Comparison of ENCODE assay signal across 1 cellular context in genomic region chr12:90253142-90253541, GRCh38.
TF ChIP-seq lines count a peak whose summit lies in the region.

No MANE protein-coding gene starts in this region.

TF ChIP-seq in HCT116, 20 proteins besides CTCF, POLR2A, EP300 and RAD21 (continued from another document):
- TF ChIP-seq, protein P1, sequence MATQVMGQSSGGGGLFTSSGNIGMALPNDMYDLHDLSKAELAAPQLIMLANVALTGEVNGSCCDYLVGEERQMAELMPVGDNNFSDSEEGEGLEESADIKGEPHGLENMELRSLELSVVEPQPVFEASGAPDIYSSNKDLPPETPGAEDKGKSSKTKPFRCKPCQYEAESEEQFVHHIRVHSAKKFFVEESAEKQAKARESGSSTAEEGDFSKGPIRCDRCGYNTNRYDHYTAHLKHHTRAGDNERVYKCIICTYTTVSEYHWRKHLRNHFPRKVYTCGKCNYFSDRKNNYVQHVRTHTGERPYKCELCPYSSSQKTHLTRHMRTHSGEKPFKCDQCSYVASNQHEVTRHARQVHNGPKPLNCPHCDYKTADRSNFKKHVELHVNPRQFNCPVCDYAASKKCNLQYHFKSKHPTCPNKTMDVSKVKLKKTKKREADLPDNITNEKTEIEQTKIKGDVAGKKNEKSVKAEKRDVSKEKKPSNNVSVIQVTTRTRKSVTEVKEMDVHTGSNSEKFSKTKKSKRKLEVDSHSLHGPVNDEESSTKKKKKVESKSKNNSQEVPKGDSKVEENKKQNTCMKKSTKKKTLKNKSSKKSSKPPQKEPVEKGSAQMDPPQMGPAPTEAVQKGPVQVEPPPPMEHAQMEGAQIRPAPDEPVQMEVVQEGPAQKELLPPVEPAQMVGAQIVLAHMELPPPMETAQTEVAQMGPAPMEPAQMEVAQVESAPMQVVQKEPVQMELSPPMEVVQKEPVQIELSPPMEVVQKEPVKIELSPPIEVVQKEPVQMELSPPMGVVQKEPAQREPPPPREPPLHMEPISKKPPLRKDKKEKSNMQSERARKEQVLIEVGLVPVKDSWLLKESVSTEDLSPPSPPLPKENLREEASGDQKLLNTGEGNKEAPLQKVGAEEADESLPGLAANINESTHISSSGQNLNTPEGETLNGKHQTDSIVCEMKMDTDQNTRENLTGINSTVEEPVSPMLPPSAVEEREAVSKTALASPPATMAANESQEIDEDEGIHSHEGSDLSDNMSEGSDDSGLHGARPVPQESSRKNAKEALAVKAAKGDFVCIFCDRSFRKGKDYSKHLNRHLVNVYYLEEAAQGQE (IDR thresholded peaks at IDR 0.05; ENCODE audit: low read depth) = no peak
- TF ChIP-seq ZFX (IDR thresholded peaks at IDR 0.05) (no peak), SP1 (IDR thresholded peaks at IDR 0.05; ENCODE audit: low read depth) (no peak), CBX3 (IDR thresholded peaks at IDR 0.05; ENCODE audit: low read depth) (no peak), SIN3A (IDR thresholded peaks at IDR 0.05; ENCODE audit: low read depth) (no peak), POLR2AphosphoS5 (IDR thresholded peaks at IDR 0.05; ENCODE audit: low read depth, low read length) (no peak)
